9 cellular contexts compared by ENCODE assay signal in the genomic region with DNA sequence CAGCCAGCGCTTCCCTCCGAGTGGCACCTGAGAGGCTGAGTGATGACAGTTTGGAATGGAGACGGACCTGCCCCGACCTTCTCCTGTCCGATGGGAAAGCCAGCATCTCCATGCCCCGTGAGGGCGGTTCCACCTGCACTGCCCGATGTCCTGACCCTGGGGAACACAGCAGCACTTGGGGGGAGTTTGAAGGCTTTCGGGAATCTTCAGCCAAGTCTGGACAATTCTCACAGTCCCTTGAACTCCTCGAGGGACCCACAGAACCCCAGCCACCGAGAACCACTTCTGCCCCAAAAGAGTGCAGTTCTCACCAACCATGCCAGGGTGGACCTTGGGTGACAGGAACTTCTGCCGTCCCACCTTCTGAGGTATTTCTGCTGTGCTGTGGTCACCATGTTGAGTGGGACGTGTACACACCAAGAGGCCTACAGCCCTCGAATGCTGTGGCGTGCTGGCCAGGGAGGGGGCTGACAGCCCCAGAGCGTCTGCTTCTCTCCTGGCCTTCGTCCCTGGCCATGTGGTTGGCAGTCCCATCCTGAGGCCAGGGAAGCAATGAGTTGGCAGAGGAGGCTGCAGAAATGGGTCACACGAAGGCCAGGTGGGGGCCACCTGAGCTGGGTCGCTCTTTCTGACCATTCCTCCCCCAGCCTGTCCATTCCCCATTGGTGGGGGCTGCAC. TPM values are rescaled to one million over a fixed set of nuclear protein-coding genes. Genes with fewer than 3 reads are reported as not detected.
DNase-seq lines count a peak whose midpoint lies in the region; ATAC-seq and TF ChIP-seq lines count a peak whose summit lies in the region.
"Had no signal": no experiment of that assay in that cellular context is flagged by ENCODE, and none has a peak within 500 bp of the region (broad histone marks: within the 10 kb centered on the region; RNA-seq: fewer than 3 reads in every experiment).

No MANE protein-coding gene starts in this region.

- POLR2A ChIA-PET in activated CD4-positive, alpha-beta T cell treated with anti-CD3 and anti-CD28 coated beads, Interleukin-2, amount 10 ng/mL, durations not matched to agents 7 days and 5 days (lab: Charles Lee): no interaction called here

- TF ChIP-seq RAD21 in liver (IDR thresholded peaks at IDR 0.05): no peak

- TF ChIP-seq CTCF in astrocyte of the spinal cord (IDR thresholded peaks at IDR 0.05; ENCODE audit: low read depth, low read length) (no peak), liver (IDR thresholded peaks at IDR 0.05; ENCODE audit: low read depth, low read length, missing input control) (no peak), tibial artery (IDR thresholded peaks at IDR 0.05) (no peak)

- peaks cover 3% of the 10 kb centered on the region for H3K27me3 Mint-ChIP-seq in activated CD4-positive, alpha-beta T cell treated with anti-CD3 and anti-CD28 coated beads, Interleukin-2, amount 10 ng/mL, durations not matched to agents 7 days and 5 days

- CTCF ChIA-PET in activated CD4-positive, alpha-beta T cell treated with anti-CD3 and anti-CD28 coated beads, Interleukin-2, amount 10 ng/mL, durations not matched to agents 7 days and 5 days (lab: Charles Lee): interaction anchor here (2.3 to 3.1 kb wide), 2 partner anchors 59 kb away, joined by 7 to 23 read pairs; no protein-coding TSS in a partner anchor

- H3K9me3 Mint-ChIP-seq in activated CD4-positive, alpha-beta T cell treated with anti-CD3 and anti-CD28 coated beads, Interleukin-2, amount 10 ng/mL, durations not matched to agents 7 days and 5 days: no peaks in the 10 kb centered on the region

- peak overlapping the region; percentile 54 for H3K27ac Mint-ChIP-seq in activated CD4-positive, alpha-beta T cell treated with anti-CD3 and anti-CD28 coated beads, Interleukin-2, amount 10 ng/mL, durations not matched to agents 7 days and 5 days

- peak overlapping the region; percentile 64 for H3K4me3 ChIP-seq in astrocyte of the spinal cord (ENCODE audit: low read depth, low read length)
- H3K4me3 ChIP-seq in liver (ENCODE audit: low read depth in 1 of 3, low read length in 3 of 3): peak overlapping the region in 2 of 3 donors; percentile 89 to 93
- peak overlapping the region; percentile 76 to 83 for H3K4me3 ChIP-seq in tibial artery

- no peaks in the 10 kb centered on the region for H3K27me3 ChIP-seq in liver (ENCODE audit: control insufficient read depth in 4 of 4, insufficient read depth in 4 of 4, low read length in 3 of 4)
- no peaks in the 10 kb centered on the region for H3K27me3 ChIP-seq in tibial artery
- H3K27me3 ChIP-seq: gastroesophageal sphincter had no signal

- no peaks in the 10 kb centered on the region for H3K9me3 ChIP-seq in liver (ENCODE audit: control insufficient read depth in 4 of 4, low read length in 3 of 4)
- no peaks in the 10 kb centered on the region for H3K9me3 ChIP-seq in tibial artery
- H3K9me3 ChIP-seq: gastroesophageal sphincter had no signal

- H3K9ac ChIP-seq in liver (ENCODE audit: low read depth in 1 of 2, low read length in 2 of 2): peak overlapping the region in 1 of 2 donors; percentile 36

- H3K36me3 Mint-ChIP-seq in activated CD4-positive, alpha-beta T cell treated with anti-CD3 and anti-CD28 coated beads, Interleukin-2, amount 10 ng/mL, durations not matched to agents 7 days and 5 days (ENCODE audit: low read depth): no peaks in the 10 kb centered on the region

- no peak overlapping the region for H3K27ac ChIP-seq in liver (ENCODE audit: low read depth in 1 of 2, low read length in 2 of 2)
- peak overlapping the region in 1 of 2 donors; percentile 82 for H3K27ac ChIP-seq in tibial artery

- in situ Hi-C loops in astrocyte of the spinal cord (cut with HindIII; ENCODE audit: low sequenced_read_pairs): no loop called here

- peaks cover 4 to 12% (median 9%) of the 10 kb centered on the region in 4 donors for H3K4me1 ChIP-seq in liver (ENCODE audit: control insufficient read depth in 4 of 4, insufficient read depth in 4 of 4, low read length in 3 of 4)
- H3K4me1 ChIP-seq in tibial artery: peaks cover 0 to 18% (median 9%) of the 10 kb centered on the region in 4 donors

- peaks cover 11% of the 10 kb centered on the region for H3K4me1 Mint-ChIP-seq in activated CD4-positive, alpha-beta T cell treated with anti-CD3 and anti-CD28 coated beads, Interleukin-2, amount 10 ng/mL, durations not matched to agents 7 days and 5 days

- H3K36me3 ChIP-seq in liver (ENCODE audit: control insufficient read depth in 4 of 4, insufficient read depth in 3 of 4, low read depth in 1 of 4, low read length in 3 of 4): peaks cover 0 to 6% (median under 1%) of the 10 kb centered on the region in 4 donors
- peaks cover 0 to 19% (median 6%) of the 10 kb centered on the region in 3 donors for H3K36me3 ChIP-seq in tibial artery

- peak overlapping the region; percentile 58 for H3K4me3 Mint-ChIP-seq in activated CD4-positive, alpha-beta T cell treated with anti-CD3 and anti-CD28 coated beads, Interleukin-2, amount 10 ng/mL, durations not matched to agents 7 days and 5 days

- intact Hi-C loops in tibial artery (cut with DNase I; ENCODE audit: low total_unique reads): loop anchor here (10.0 kb wide), 1 partner anchor 508 kb away; a partner anchor contains a TSS

- WGBS in liver: 69% methylated on average over 19 of the region's 19 CpGs

- ATAC-seq in GM21619 (IDR thresholded peaks at IDR 0.05; ENCODE audit: unreplicated experiment): no peak

- no peak for DNase-seq in activated CD4-positive, alpha-beta T cell treated with anti-CD3 and anti-CD28 coated beads, Interleukin-2, amount 10 ng/mL, durations not matched to agents 7 days and 5 days
- no peak for DNase-seq in activated CD4-positive, alpha-beta T cell treated with anti-CD3 and anti-CD28 coated beads, Interleukin-2, amount 50 U/mL, for 4 hours
- no peak for DNase-seq in astrocyte of the spinal cord (ENCODE audit: low read depth, low spot score)
- no peak for DNase-seq in tibial artery
- DNase-seq in anterior cingulate cortex (lab: John Stamatoyannopoulos, UW): no peak
- no peak for DNase-seq in GM19238 (ENCODE audit: insufficient read length, low spot score)

TF ChIP-seq in liver, 16 proteins besides CTCF, POLR2A, EP300 and RAD21 (continues in another document):
- TF ChIP-seq, protein P1, sequence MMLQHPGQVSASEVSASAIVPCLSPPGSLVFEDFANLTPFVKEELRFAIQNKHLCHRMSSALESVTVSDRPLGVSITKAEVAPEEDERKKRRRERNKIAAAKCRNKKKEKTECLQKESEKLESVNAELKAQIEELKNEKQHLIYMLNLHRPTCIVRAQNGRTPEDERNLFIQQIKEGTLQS (IDR thresholded peaks at IDR 0.05): no peak
- TF ChIP-seq TAF1 (conservative IDR thresholded peaks at IDR 0.05) (no peak), SP1 (IDR thresholded peaks at IDR 0.05) (no peak), NR2F2 (IDR thresholded peaks at IDR 0.05) (no peak), GABPA (IDR thresholded peaks at IDR 0.05 in 1 of 2, conservative IDR thresholded peaks at IDR 0.05 in 1 of 2) (no peak)
- TF ChIP-seq, protein P2, sequence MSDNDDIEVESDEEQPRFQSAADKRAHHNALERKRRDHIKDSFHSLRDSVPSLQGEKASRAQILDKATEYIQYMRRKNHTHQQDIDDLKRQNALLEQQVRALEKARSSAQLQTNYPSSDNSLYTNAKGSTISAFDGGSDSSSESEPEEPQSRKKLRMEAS (IDR thresholded peaks at IDR 0.05): no peak
- TF ChIP-seq, protein P3, sequence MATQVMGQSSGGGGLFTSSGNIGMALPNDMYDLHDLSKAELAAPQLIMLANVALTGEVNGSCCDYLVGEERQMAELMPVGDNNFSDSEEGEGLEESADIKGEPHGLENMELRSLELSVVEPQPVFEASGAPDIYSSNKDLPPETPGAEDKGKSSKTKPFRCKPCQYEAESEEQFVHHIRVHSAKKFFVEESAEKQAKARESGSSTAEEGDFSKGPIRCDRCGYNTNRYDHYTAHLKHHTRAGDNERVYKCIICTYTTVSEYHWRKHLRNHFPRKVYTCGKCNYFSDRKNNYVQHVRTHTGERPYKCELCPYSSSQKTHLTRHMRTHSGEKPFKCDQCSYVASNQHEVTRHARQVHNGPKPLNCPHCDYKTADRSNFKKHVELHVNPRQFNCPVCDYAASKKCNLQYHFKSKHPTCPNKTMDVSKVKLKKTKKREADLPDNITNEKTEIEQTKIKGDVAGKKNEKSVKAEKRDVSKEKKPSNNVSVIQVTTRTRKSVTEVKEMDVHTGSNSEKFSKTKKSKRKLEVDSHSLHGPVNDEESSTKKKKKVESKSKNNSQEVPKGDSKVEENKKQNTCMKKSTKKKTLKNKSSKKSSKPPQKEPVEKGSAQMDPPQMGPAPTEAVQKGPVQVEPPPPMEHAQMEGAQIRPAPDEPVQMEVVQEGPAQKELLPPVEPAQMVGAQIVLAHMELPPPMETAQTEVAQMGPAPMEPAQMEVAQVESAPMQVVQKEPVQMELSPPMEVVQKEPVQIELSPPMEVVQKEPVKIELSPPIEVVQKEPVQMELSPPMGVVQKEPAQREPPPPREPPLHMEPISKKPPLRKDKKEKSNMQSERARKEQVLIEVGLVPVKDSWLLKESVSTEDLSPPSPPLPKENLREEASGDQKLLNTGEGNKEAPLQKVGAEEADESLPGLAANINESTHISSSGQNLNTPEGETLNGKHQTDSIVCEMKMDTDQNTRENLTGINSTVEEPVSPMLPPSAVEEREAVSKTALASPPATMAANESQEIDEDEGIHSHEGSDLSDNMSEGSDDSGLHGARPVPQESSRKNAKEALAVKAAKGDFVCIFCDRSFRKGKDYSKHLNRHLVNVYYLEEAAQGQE (IDR thresholded peaks at IDR 0.05): no peak

RNA-seq across cellular contexts. Expression of a gene that starts 1.0 kb away (rescaled TPM):
- total RNA-seq in activated CD4-positive, alpha-beta T cell treated with anti-CD3 and anti-CD28 coated beads, Interleukin-2, amount 10 ng/mL, durations not matched to agents 7 days and 5 days: under 1 TPM; 0.60 to 0.77 TPM
- 1 to 10 TPM in 1 of 2 donors, under 1 TPM in 1; 0.98 to 3.5 TPM for total RNA-seq in liver
- polyA plus RNA-seq in liver: 1 to 10 TPM; 1.0 to 3.9 TPM

RNA-seq across cellular contexts. Expression of a gene that starts 8.5 kb away (rescaled TPM):
- not detected for total RNA-seq in activated CD4-positive, alpha-beta T cell treated with anti-CD3 and anti-CD28 coated beads, Interleukin-2, amount 10 ng/mL, durations not matched to agents 7 days and 5 days
- total RNA-seq in liver: 1 to 10 TPM in 1 of 2 donors, under 1 TPM in 1; 0.05 to 2.6 TPM
- 1 to 10 TPM in 1 of 2 donors, under 1 TPM in 1; 0.40 to 1.9 TPM for polyA plus RNA-seq in liver

RNA-seq across cellular contexts. Expression of a gene that starts 34.3 kb away (rescaled TPM):
- total RNA-seq in activated CD4-positive, alpha-beta T cell treated with anti-CD3 and anti-CD28 coated beads, Interleukin-2, amount 10 ng/mL, durations not matched to agents 7 days and 5 days: 10 to 100 TPM; 53.0 to 56.6 TPM
- total RNA-seq in liver: 10 to 100 TPM in 1 of 2 donors, 1 to 10 TPM in 1; 2.9 to 34.5 TPM
- 1 to 10 TPM; 1.2 to 2.5 TPM for polyA plus RNA-seq in liver
